Comparison of ENCODE assay signal across 14 cellular contexts in genomic region chrX:109601458-109601857, GRCh38. TPM values are rescaled to one million over a fixed set of nuclear protein-coding genes. Genes with fewer than 3 reads are reported as not detected.
DNase-seq lines count a peak whose midpoint lies in the region; ATAC-seq and TF ChIP-seq lines count a peak whose summit lies in the region.
"Had no signal": no experiment of that assay in that cellular context is flagged by ENCODE, and none has a peak within 500 bp of the region (broad histone marks: within the 10 kb centered on the region; RNA-seq: fewer than 3 reads in every experiment).

No MANE protein-coding gene starts in this region.

- no peaks in the 10 kb centered on the region for H3K79me1 ChIP-seq in IMR-90 (ENCODE audit: low read depth in 1 of 2, low read length in 2 of 2)

- H2BK120ac ChIP-seq in IMR-90 (ENCODE audit: low read depth, low read length) = no peak overlapping the region

- no peak overlapping the region for H4K91ac ChIP-seq in IMR-90 (ENCODE audit: insufficient read depth, low read depth, low read length)

- no peak overlapping the region for H4K5ac ChIP-seq in IMR-90 (ENCODE audit: low read depth, low read length)

- no TSS peak for BruUV-seq in IMR-90 (replicated peaks; lab: Mats Ljungman, UMichigan)

- no peak overlapping the region for H3K18ac ChIP-seq in IMR-90 (ENCODE audit: low read depth, low read length)

- peak overlapping the region; percentile 34 for H2AFZ ChIP-seq in IMR-90 (replicated peaks; ENCODE audit: low read length, poor library complexity)
- H2AFZ ChIP-seq: GM23248 had no signal

- ATAC-seq in IMR-90 (ENCODE audit: low read depth) = no peak
- no peak for ATAC-seq in central memory CD8-positive, alpha-beta T cell (replicated peaks; ENCODE audit: extremely low read depth, poor library complexity, severe bottlenecking)
- no peak for ATAC-seq in natural killer cell treated with Interleukin-12 subunit alpha and Interleukin-12 subunit beta and Interleukin-15 and Interleukin-18, amount 100 ng/mL, for 72 hours
- ATAC-seq in stimulated activated effector memory CD8-positive, alpha-beta T cell treated with anti-CD3 and anti-CD28 coated beads, Interleukin-12 subunit alpha, Interleukin-12 subunit beta, amount 100 ng/mL, for 72 hours = no peak
- ATAC-seq in HG02588 (IDR thresholded peaks at IDR 0.05; ENCODE audit: unreplicated experiment) = no peak
- ATAC-seq: CD8-positive, alpha-beta T cell had no signal

- no peaks in the 10 kb centered on the region for H3K36me3 Mint-ChIP-seq in central memory CD8-positive, alpha-beta T cell (ENCODE audit: insufficient read depth)
- peaks cover 13% of the 10 kb centered on the region for H3K36me3 Mint-ChIP-seq in natural killer cell treated with Interleukin-12 subunit alpha and Interleukin-12 subunit beta and Interleukin-15 and Interleukin-18, amount 100 ng/mL, for 72 hours
- no peaks in the 10 kb centered on the region for H3K36me3 Mint-ChIP-seq in stimulated activated effector memory CD8-positive, alpha-beta T cell treated with anti-CD3 and anti-CD28 coated beads, Interleukin-12 subunit alpha, Interleukin-12 subunit beta, amount 100 ng/mL, for 72 hours
- H3K36me3 Mint-ChIP-seq: CD8-positive, alpha-beta T cell had no signal

- no peaks in the 10 kb centered on the region for H3K36me3 ChIP-seq in IMR-90 (ENCODE audit: control insufficient read depth, insufficient read depth, low read length)
- H3K36me3 ChIP-seq: BE2C had no signal

- H3K27ac ChIP-seq in IMR-90 (ENCODE audit: insufficient read depth, low read length) = no peak overlapping the region
- H3K27ac ChIP-seq: C4-2B, GM23248 had no signal

- no peak for TF ChIP-seq RAD21 in IMR-90 (IDR thresholded peaks at IDR 0.05; ENCODE audit: low read length)

- 89% methylated on average over 3 of the region's 5 CpGs; no CpG with 5 or more reads in 1 of the 2 experiments for WGBS in IMR-90 (ENCODE audit: extremely low coverage in 2 of 2, insufficient read length in 1 of 2), 2 experiments

- H3K9me1 ChIP-seq in IMR-90 (ENCODE audit: insufficient read depth, low read length) = no peaks in the 10 kb centered on the region

- no peak overlapping the region for H4K8ac ChIP-seq in IMR-90 (ENCODE audit: low read depth in 2 of 2, low read length in 2 of 2)

- no peak overlapping the region for H3K4ac ChIP-seq in IMR-90 (ENCODE audit: low read depth, low read length)

- no peak for TF ChIP-seq POLR2A in IMR-90 (IDR thresholded peaks at IDR 0.05; ENCODE audit: low read depth, low read length)

- no peak overlapping the region for H3K9ac ChIP-seq in IMR-90 (ENCODE audit: low read depth, low read length)
- H3K9ac ChIP-seq: GM23248 had no signal

- H3K27ac Mint-ChIP-seq in central memory CD8-positive, alpha-beta T cell (ENCODE audit: low read depth) = no peak overlapping the region
- H3K27ac Mint-ChIP-seq in natural killer cell treated with Interleukin-12 subunit alpha and Interleukin-12 subunit beta and Interleukin-15 and Interleukin-18, amount 100 ng/mL, for 72 hours = no peak overlapping the region
- no peak overlapping the region for H3K27ac Mint-ChIP-seq in stimulated activated effector memory CD8-positive, alpha-beta T cell treated with anti-CD3 and anti-CD28 coated beads, Interleukin-12 subunit alpha, Interleukin-12 subunit beta, amount 100 ng/mL, for 72 hours
- H3K27ac Mint-ChIP-seq: CD8-positive, alpha-beta T cell had no signal

- no peak overlapping the region for H2AK5ac ChIP-seq in IMR-90 (ENCODE audit: low read depth, low read length)

- in situ Hi-C loops in IMR-90 (cut with MboI; ENCODE audit: low sequenced_read_pairs) = no loop called here

- POLR2A ChIA-PET in IMR-90 (lab: Charles Lee; ENCODE audit: unreplicated experiment) = no interaction called here

- no peak overlapping the region for H2AK9ac ChIP-seq in IMR-90 (replicated peaks; ENCODE audit: low read depth, low read length, poor library complexity)

- H3K56ac ChIP-seq in IMR-90 (ENCODE audit: extremely low read depth, insufficient read depth, low read length) = no peak overlapping the region

- H2BK15ac ChIP-seq in IMR-90 (ENCODE audit: low read depth, low read length) = no peak overlapping the region

- DNase-seq in IMR-90 (no peak), amniotic stem cell (lab: John Stamatoyannopoulos, UW) (no peak), NCI-H2171 (lab: John Stamatoyannopoulos, UW) (no peak)
- no peak for DNase-seq in central memory CD8-positive, alpha-beta T cell (ENCODE audit: low spot score in 2 of 2)
- DNase-seq in natural killer cell treated with Interleukin-12 subunit alpha and Interleukin-12 subunit beta and Interleukin-15 and Interleukin-18, amount 100 ng/mL, for 72 hours (ENCODE audit: low spot score) = no peak
- no peak for DNase-seq in stimulated activated effector memory CD8-positive, alpha-beta T cell treated with anti-CD3 and anti-CD28 coated beads, Interleukin-12 subunit alpha, Interleukin-12 subunit beta, amount 100 ng/mL, for 72 hours (ENCODE audit: low spot score in 2 of 2)
- DNase-seq: BE2C; CD8-positive, alpha-beta T cell; DMS53; GF-D8; GM23248; H7 had no signal

- CTCF ChIA-PET in IMR-90 (lab: Yijun Ruan, JAX) = no interaction called here

- H3K4me2 ChIP-seq in IMR-90 (ENCODE audit: low read depth, low read length) = no peak overlapping the region

- TF ChIP-seq CTCF in IMR-90 (conservative IDR thresholded peaks at IDR 0.05; ENCODE audit: low read depth, low read length) = no peak

- H4K20me1 ChIP-seq in IMR-90 (ENCODE audit: insufficient read depth, low read length) = no peaks in the 10 kb centered on the region; the same call in 1 of the 2 replicates

- H3K4me1 ChIP-seq in IMR-90 (ENCODE audit: control insufficient read depth, insufficient read depth, low read length) = no peaks in the 10 kb centered on the region
- H3K4me1 ChIP-seq: BE2C had no signal

- H3K27me3 Mint-ChIP-seq in central memory CD8-positive, alpha-beta T cell = peaks cover 35% of the 10 kb centered on the region
- peaks cover 0 to 21% of the 10 kb centered on the region in 2 donors for H3K27me3 Mint-ChIP-seq in natural killer cell treated with Interleukin-12 subunit alpha and Interleukin-12 subunit beta and Interleukin-15 and Interleukin-18, amount 100 ng/mL, for 72 hours

- no peak overlapping the region for H2BK20ac ChIP-seq in IMR-90 (ENCODE audit: low read depth, low read length)

- peaks cover 11% of the 10 kb centered on the region for H3K9me3 Mint-ChIP-seq in central memory CD8-positive, alpha-beta T cell
- peaks cover 7% of the 10 kb centered on the region for H3K9me3 Mint-ChIP-seq in natural killer cell treated with Interleukin-12 subunit alpha and Interleukin-12 subunit beta and Interleukin-15 and Interleukin-18, amount 100 ng/mL, for 72 hours
- H3K9me3 Mint-ChIP-seq in stimulated activated effector memory CD8-positive, alpha-beta T cell treated with anti-CD3 and anti-CD28 coated beads, Interleukin-12 subunit alpha, Interleukin-12 subunit beta, amount 100 ng/mL, for 72 hours = peaks cover 4% of the 10 kb centered on the region

- no peak overlapping the region for H2BK5ac ChIP-seq in IMR-90 (ENCODE audit: low read depth, low read length, poor library complexity, severe bottlenecking)

- intact Hi-C loops in IMR-90 (cut with micrococcal nuclease) = no loop called here

- H3K27me3 ChIP-seq in IMR-90 (ENCODE audit: control insufficient read depth, insufficient read depth, low read length) = peaks cover 14% of the 10 kb centered on the region
- H3K27me3 ChIP-seq: BE2C had no signal

- no peak overlapping the region for H3K14ac ChIP-seq in IMR-90 (replicated peaks; ENCODE audit: low read depth, low read length)

- H3K23ac ChIP-seq in IMR-90 (ENCODE audit: low read depth, low read length) = no peak overlapping the region

- H3K9me3 ChIP-seq in IMR-90 (ENCODE audit: control insufficient read depth, insufficient read depth, low read length) = no peaks in the 10 kb centered on the region
- H3K9me3 ChIP-seq: BE2C had no signal

- dilution Hi-C loops in IMR-90 (cut with HindIII; ENCODE audit: low sequenced_read_pairs, unreplicated experiment) = no loop called here

- H3K4me3 ChIP-seq in IMR-90 (ENCODE audit: insufficient read depth, low read depth, low read length) = no peak overlapping the region
- H3K4me3 ChIP-seq: GM23248 had no signal

- peak overlapping the region; percentile 46 for H3K4me3 Mint-ChIP-seq in central memory CD8-positive, alpha-beta T cell
- H3K4me3 Mint-ChIP-seq in natural killer cell treated with Interleukin-12 subunit alpha and Interleukin-12 subunit beta and Interleukin-15 and Interleukin-18, amount 100 ng/mL, for 72 hours = peak overlapping the region; percentile 57
- peak overlapping the region; percentile 33 for H3K4me3 Mint-ChIP-seq in stimulated activated effector memory CD8-positive, alpha-beta T cell treated with anti-CD3 and anti-CD28 coated beads, Interleukin-12 subunit alpha, Interleukin-12 subunit beta, amount 100 ng/mL, for 72 hours
- H3K4me3 Mint-ChIP-seq: CD8-positive, alpha-beta T cell had no signal

- H3K4me1 Mint-ChIP-seq in central memory CD8-positive, alpha-beta T cell = no peaks in the 10 kb centered on the region
- peaks cover 7 to 21% of the 10 kb centered on the region in 2 donors for H3K4me1 Mint-ChIP-seq in natural killer cell treated with Interleukin-12 subunit alpha and Interleukin-12 subunit beta and Interleukin-15 and Interleukin-18, amount 100 ng/mL, for 72 hours (ENCODE audit: low read depth in 2 of 2)
- peaks cover 11% of the 10 kb centered on the region for H3K4me1 Mint-ChIP-seq in stimulated activated effector memory CD8-positive, alpha-beta T cell treated with anti-CD3 and anti-CD28 coated beads, Interleukin-12 subunit alpha, Interleukin-12 subunit beta, amount 100 ng/mL, for 72 hours

TF ChIP-seq in IMR-90, 13 proteins besides CTCF, POLR2A, EP300 and RAD21:
- TF ChIP-seq CHD1 (IDR thresholded peaks at IDR 0.05; ENCODE audit: low read depth, low read length) (no peak), RFX5 (IDR thresholded peaks at IDR 0.05; ENCODE audit: low read depth, low read length) (no peak), RCOR1 (IDR thresholded peaks at IDR 0.05; ENCODE audit: insufficient replicate concordance, low read length) (no peak)

RNA-seq across cellular contexts. Expression of gene KCNE5, which starts 23.5 kb away (rescaled TPM):
- total RNA-seq in IMR-90 (2012; rRNA removed) = 0.18 and 0.28 TPM in 2 replicates
- 0.15 and 0.17 TPM in 2 replicates for polyA plus RNA-seq in IMR-90 (2012; rRNA removed)
- 0.05 TPM in 1 of 2 replicates, not detected in the other for polyA plus RNA-seq in IMR-90 (2012; cell fraction: cytosol; rRNA removed)
- 0.88 and 1.6 TPM in 2 replicates for polyA plus RNA-seq in IMR-90 (2012; cell fraction: nucleus; rRNA removed; ENCODE audit: low replicate concordance)
- 1 to 10 TPM in 1 of 2 donors, under 1 TPM in 1; 0.83 to 1.1 TPM for total RNA-seq in natural killer cell treated with Interleukin-12 subunit alpha and Interleukin-12 subunit beta and Interleukin-15 and Interleukin-18, amount 100 ng/mL, for 72 hours
- total RNA-seq: CD8-positive, alpha-beta T cell had no signal
